In the genomic region with DNA sequence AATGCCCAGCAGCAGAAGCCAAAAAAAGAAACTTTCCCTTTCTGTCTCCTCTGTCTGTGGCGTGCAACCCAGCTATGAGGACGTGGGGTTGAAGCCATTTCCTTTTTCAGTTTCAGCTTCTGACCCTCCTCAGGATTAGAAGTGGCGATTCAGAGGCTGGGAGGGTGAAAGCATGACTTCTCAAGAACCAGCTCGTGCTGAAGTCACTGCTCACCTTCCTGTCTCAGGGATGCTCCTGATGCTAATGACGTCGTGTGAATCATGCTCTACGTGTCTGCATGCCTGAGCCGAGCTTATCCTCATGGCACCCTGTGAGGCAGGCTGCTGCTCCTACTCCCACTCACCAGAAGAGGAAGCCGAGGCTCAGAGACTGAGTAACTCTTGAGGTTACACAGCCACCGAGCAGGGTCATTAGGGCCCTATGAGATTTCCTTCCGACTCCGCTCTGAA, we compare ENCODE assay signal across 9 cellular contexts. TPM values are rescaled to one million over a fixed set of nuclear protein-coding genes. Genes with fewer than 3 reads are reported as not detected.
DNase-seq lines count a peak whose midpoint lies in the region; ATAC-seq and TF ChIP-seq lines count a peak whose summit lies in the region.
"Had no signal": no experiment of that assay in that cellular context is flagged by ENCODE, and none has a peak within 500 bp of the region (broad histone marks: within the 10 kb centered on the region; RNA-seq: fewer than 3 reads in every experiment).

No MANE protein-coding gene starts in this region.

- TF ChIP-seq POLR2A in adrenal gland (IDR thresholded peaks at IDR 0.05) (no peak), gastrocnemius medialis (IDR thresholded peaks at IDR 0.05) (no peak)

- H3K23ac ChIP-seq in neuronal stem cell (ENCODE audit: low read depth, low read length, poor library complexity) = no peak overlapping the region

- no peak overlapping the region for H2BK12ac ChIP-seq in neuronal stem cell (ENCODE audit: low read length)

- H4K8ac ChIP-seq in neuronal stem cell (ENCODE audit: low read depth, low read length) = no peak overlapping the region

- no peak overlapping the region for H2BK15ac ChIP-seq in neuronal stem cell (ENCODE audit: low read length)

- H3K79me1 ChIP-seq in neuronal stem cell (ENCODE audit: low read depth, low read length) = no peaks in the 10 kb centered on the region

- no peaks in the 10 kb centered on the region for H3K36me3 Mint-ChIP-seq in activated CD4-positive, alpha-beta T cell treated with anti-CD3 and anti-CD28 coated beads, Interleukin-2, amount 10 ng/mL, durations not matched to agents 24 days and 14 days (ENCODE audit: low read depth)

- peaks cover 56% of the 10 kb centered on the region for H3K27me3 Mint-ChIP-seq in activated CD4-positive, alpha-beta T cell treated with anti-CD3 and anti-CD28 coated beads, Interleukin-2, amount 10 ng/mL, durations not matched to agents 24 days and 14 days

- H4K91ac ChIP-seq in neuronal stem cell (ENCODE audit: low read depth, low read length, poor library complexity) = no peak overlapping the region

- no peak overlapping the region for H3K4ac ChIP-seq in neuronal stem cell (ENCODE audit: low read length)

- H3K36me3 ChIP-seq in adrenal gland (replicated peaks in 1 of 2) = no peaks in the 10 kb centered on the region
- H3K36me3 ChIP-seq in neuronal stem cell (replicated peaks in 1 of 2; ENCODE audit: control insufficient read depth in 2 of 2, insufficient read depth in 2 of 2, low read length in 2 of 2) = no peaks in the 10 kb centered on the region
- no peaks in the 10 kb centered on the region for H3K36me3 ChIP-seq in gastrocnemius medialis

- no peaks in the 10 kb centered on the region for H3K9me3 Mint-ChIP-seq in activated CD4-positive, alpha-beta T cell treated with anti-CD3 and anti-CD28 coated beads, Interleukin-2, amount 10 ng/mL, durations not matched to agents 24 days and 14 days

- H3K4me1 ChIP-seq in adrenal gland (replicated peaks in 1 of 2) = no peaks in the 10 kb centered on the region
- H3K4me1 ChIP-seq in neuronal stem cell (ENCODE audit: control insufficient read depth in 2 of 2, insufficient read depth in 1 of 2, low read depth in 1 of 2, low read length in 2 of 2) = peaks cover 0 to 9% of the 10 kb centered on the region in 2 donors
- H3K4me1 ChIP-seq in gastrocnemius medialis = no peaks in the 10 kb centered on the region

- H2BK120ac ChIP-seq in neuronal stem cell (ENCODE audit: low read depth, low read length) = no peak overlapping the region

- 43 to 51% (median 48%) methylated on average over 4 to 12 of the region's 12 CpGs for WGBS in adrenal gland, 4 donors
- no CpG with 5 or more reads among the region's 12 CpGs for WGBS in neuronal stem cell (ENCODE audit: extremely low coverage in 2 of 2, insufficient read length in 2 of 2, insufficient replicate concordance in 1 of 2), 2 donors

- no peak overlapping the region for H3K4me2 ChIP-seq in neuronal stem cell (ENCODE audit: insufficient read depth, low read length, poor library complexity, severe bottlenecking)

- no peak overlapping the region for H2BK5ac ChIP-seq in neuronal stem cell (ENCODE audit: low read length)

- no peak overlapping the region for H3K14ac ChIP-seq in neuronal stem cell (ENCODE audit: low read length)

- H3K9ac ChIP-seq in neuronal stem cell (ENCODE audit: low read depth, low read length, poor library complexity) = no peak overlapping the region

- TF ChIP-seq CTCF in GM12874 (IDR thresholded peaks at IDR 0.05; ENCODE audit: insufficient read depth, low read depth, low read length) = peak; percentile 12; the same call in 1 of the 2 replicates
- no peak for TF ChIP-seq CTCF in adrenal gland (IDR thresholded peaks at IDR 0.05)
- no peak for TF ChIP-seq CTCF in gastrocnemius medialis (IDR thresholded peaks at IDR 0.05 in 4 of 5, conservative IDR thresholded peaks at IDR 0.05 in 1 of 5)

- H3K27ac Mint-ChIP-seq in activated CD4-positive, alpha-beta T cell treated with anti-CD3 and anti-CD28 coated beads, Interleukin-2, amount 10 ng/mL, durations not matched to agents 24 days and 14 days = no peak overlapping the region

- H2AFZ ChIP-seq in neuronal stem cell (ENCODE audit: low read length) = peak overlapping the region; percentile 5

- peaks cover 7% of the 10 kb centered on the region for H3K4me1 Mint-ChIP-seq in activated CD4-positive, alpha-beta T cell treated with anti-CD3 and anti-CD28 coated beads, Interleukin-2, amount 10 ng/mL, durations not matched to agents 24 days and 14 days

- ATAC-seq in GM21360 (IDR thresholded peaks at IDR 0.05; ENCODE audit: unreplicated experiment) (peak; percentile 60), HG03520 (IDR thresholded peaks at IDR 0.05; ENCODE audit: unreplicated experiment) (peak; percentile 73), gastrocnemius medialis (no peak)

- no peak overlapping the region for H3K18ac ChIP-seq in neuronal stem cell (ENCODE audit: low read length)

- intact Hi-C loops in adrenal gland (cut with DNase I) = no loop called here
- intact Hi-C loops in gastrocnemius medialis (cut with DNase I; ENCODE audit: low total_unique reads) = no loop called here
- intact Hi-C loops in activated CD4-positive, alpha-beta T cell treated with anti-CD3 and anti-CD28 coated beads, Interleukin-2, amount 10 ng/mL, durations not matched to agents 24 days and 14 days (cut with micrococcal nuclease) = no loop called here

- H3K27me3 ChIP-seq in adrenal gland (peaks cover 5% of the 10 kb centered on the region), neuronal stem cell (ENCODE audit: control insufficient read depth in 3 of 3, insufficient read depth in 3 of 3, low read depth in 1 of 3, low read length in 3 of 3) (peaks cover 0 to 46% (median 0%) of the 10 kb centered on the region in 3 experiments), gastrocnemius medialis (peaks cover 0 to 16% (median 12%) of the 10 kb centered on the region in 3 donors)

- H3K4me3 Mint-ChIP-seq in activated CD4-positive, alpha-beta T cell treated with anti-CD3 and anti-CD28 coated beads, Interleukin-2, amount 10 ng/mL, durations not matched to agents 24 days and 14 days = no peak overlapping the region

- in situ Hi-C loops in gastrocnemius medialis (cut with MboI; ENCODE audit: low sequenced_read_pairs in 4 of 4) = no loop called here

- no peak overlapping the region for H3K4me3 ChIP-seq in adrenal gland
- H3K4me3 ChIP-seq in neuronal stem cell (ENCODE audit: low read length in 2 of 2) = no peak overlapping the region
- no peak overlapping the region for H3K4me3 ChIP-seq in gastrocnemius medialis

- DNase-seq in adrenal gland (peak in 4 of 7 donors; percentile 20 to 29 (median 24)), neuronal stem cell (ENCODE audit: low spot score) (no peak), gastrocnemius medialis (no peak), NCI-H187 (lab: John Stamatoyannopoulos, UW) (no peak)
- no peak for DNase-seq in activated CD4-positive, alpha-beta T cell treated with anti-CD3 and anti-CD28 coated beads, Interleukin-2, amount 10 ng/mL, durations not matched to agents 24 days and 14 days

- H3K9me3 ChIP-seq in adrenal gland (replicated peaks in 1 of 3) = no peaks in the 10 kb centered on the region
- no peaks in the 10 kb centered on the region for H3K9me3 ChIP-seq in neuronal stem cell (replicated peaks in 1 of 2; ENCODE audit: control insufficient read depth in 2 of 2, insufficient read depth in 1 of 2, low read depth in 1 of 2, low read length in 2 of 2)
- no peaks in the 10 kb centered on the region for H3K9me3 ChIP-seq in gastrocnemius medialis

- H3K27ac ChIP-seq in adrenal gland = no peak overlapping the region
- no peak overlapping the region for H3K27ac ChIP-seq in neuronal stem cell (replicated peaks; ENCODE audit: low read length)
- H3K27ac ChIP-seq in gastrocnemius medialis = no peak overlapping the region
- H3K27ac ChIP-seq: VCaP had no signal

- H2AK5ac ChIP-seq in neuronal stem cell (ENCODE audit: low read depth, low read length) = no peak overlapping the region

RNA-seq across cellular contexts. Expression of gene LPO, which starts 5.7 kb away (rescaled TPM):
- total RNA-seq in adrenal gland (not detected), gastrocnemius medialis (not detected)
- polyA plus RNA-seq in adrenal gland = under 1 TPM in 1 of 3 donors, not detected in 2; 0.16 TPM
- 0.03 TPM for polyA plus RNA-seq in neuronal stem cell (2013, experiment 1 of 2)
- 0.04 TPM for polyA plus RNA-seq in neuronal stem cell (2013, experiment 2 of 2)
- total RNA-seq in activated CD4-positive, alpha-beta T cell treated with anti-CD3 and anti-CD28 coated beads, Interleukin-2, amount 10 ng/mL, durations not matched to agents 24 days and 14 days = not detected in 2 replicates

RNA-seq across cellular contexts. Expression of gene MKS1, which starts 13.7 kb away (rescaled TPM):
- total RNA-seq in adrenal gland (10 to 100 TPM in 7 of 8 donors, 1 to 10 TPM in 1; 9.1 to 21.1 (median 14.3) TPM), gastrocnemius medialis (1 to 10 TPM; 2.2 to 6.7 (median 2.8) TPM)
- 10 to 100 TPM; 11.8 to 28.2 (median 20.7) TPM for polyA plus RNA-seq in adrenal gland
- polyA plus RNA-seq in neuronal stem cell (2013, experiment 1 of 2) = 13.6 TPM
- 14.3 TPM for polyA plus RNA-seq in neuronal stem cell (2013, experiment 2 of 2)
- 21.7 and 23.1 TPM in 2 replicates for total RNA-seq in activated CD4-positive, alpha-beta T cell treated with anti-CD3 and anti-CD28 coated beads, Interleukin-2, amount 10 ng/mL, durations not matched to agents 24 days and 14 days

RNA-seq across cellular contexts. Expression of gene EPX, which starts 40.2 kb away (rescaled TPM):
- not detected for total RNA-seq in adrenal gland
- polyA plus RNA-seq in adrenal gland = not detected
- not detected for polyA plus RNA-seq in neuronal stem cell (2013, experiment 1 of 2)
- not detected for polyA plus RNA-seq in neuronal stem cell (2013, experiment 2 of 2)
- not detected for total RNA-seq in gastrocnemius medialis
- total RNA-seq in activated CD4-positive, alpha-beta T cell treated with anti-CD3 and anti-CD28 coated beads, Interleukin-2, amount 10 ng/mL, durations not matched to agents 24 days and 14 days = not detected in 2 replicates

RNA-seq across cellular contexts. Expression of gene MPO, which starts 48.0 kb away (rescaled TPM):
- under 1 TPM in 6 of 8 donors, not detected in 2; 0.19 to 0.79 (median 0.38) TPM for total RNA-seq in adrenal gland
- under 1 TPM in 2 of 3 donors, not detected in 1; 0.13 to 0.24 TPM for polyA plus RNA-seq in adrenal gland
- 0.01 TPM for polyA plus RNA-seq in neuronal stem cell (2013, experiment 1 of 2)
- not detected for polyA plus RNA-seq in neuronal stem cell (2013, experiment 2 of 2)
- total RNA-seq in gastrocnemius medialis = under 1 TPM in 3 of 4 donors, not detected in 1; 0.18 to 0.32 (median 0.31) TPM
- not detected in 2 replicates for total RNA-seq in activated CD4-positive, alpha-beta T cell treated with anti-CD3 and anti-CD28 coated beads, Interleukin-2, amount 10 ng/mL, durations not matched to agents 24 days and 14 days

Comparison
In these comparisons a context has a peak if more than half of its experiments do, and no peak if none do; other contexts are left out.
1. ATAC-seq: peak in GM21360 (single experiment) and HG03520 (single experiment); none in gastrocnemius medialis (0 of 2).
2. DNase-seq: peak in adrenal gland (4 of 7); none in neuronal stem cell (single experiment), gastrocnemius medialis (0 of 2), activated CD4-positive, alpha-beta T cell treated with anti-CD3 and anti-CD28 coated beads, Interleukin-2, amount 10 ng/mL, durations not matched to agents 24 days and 14 days (single experiment) and NCI-H187 (0 of 2).